Comparison of ENCODE assay signal across 1 cellular context in the genomic region with DNA sequence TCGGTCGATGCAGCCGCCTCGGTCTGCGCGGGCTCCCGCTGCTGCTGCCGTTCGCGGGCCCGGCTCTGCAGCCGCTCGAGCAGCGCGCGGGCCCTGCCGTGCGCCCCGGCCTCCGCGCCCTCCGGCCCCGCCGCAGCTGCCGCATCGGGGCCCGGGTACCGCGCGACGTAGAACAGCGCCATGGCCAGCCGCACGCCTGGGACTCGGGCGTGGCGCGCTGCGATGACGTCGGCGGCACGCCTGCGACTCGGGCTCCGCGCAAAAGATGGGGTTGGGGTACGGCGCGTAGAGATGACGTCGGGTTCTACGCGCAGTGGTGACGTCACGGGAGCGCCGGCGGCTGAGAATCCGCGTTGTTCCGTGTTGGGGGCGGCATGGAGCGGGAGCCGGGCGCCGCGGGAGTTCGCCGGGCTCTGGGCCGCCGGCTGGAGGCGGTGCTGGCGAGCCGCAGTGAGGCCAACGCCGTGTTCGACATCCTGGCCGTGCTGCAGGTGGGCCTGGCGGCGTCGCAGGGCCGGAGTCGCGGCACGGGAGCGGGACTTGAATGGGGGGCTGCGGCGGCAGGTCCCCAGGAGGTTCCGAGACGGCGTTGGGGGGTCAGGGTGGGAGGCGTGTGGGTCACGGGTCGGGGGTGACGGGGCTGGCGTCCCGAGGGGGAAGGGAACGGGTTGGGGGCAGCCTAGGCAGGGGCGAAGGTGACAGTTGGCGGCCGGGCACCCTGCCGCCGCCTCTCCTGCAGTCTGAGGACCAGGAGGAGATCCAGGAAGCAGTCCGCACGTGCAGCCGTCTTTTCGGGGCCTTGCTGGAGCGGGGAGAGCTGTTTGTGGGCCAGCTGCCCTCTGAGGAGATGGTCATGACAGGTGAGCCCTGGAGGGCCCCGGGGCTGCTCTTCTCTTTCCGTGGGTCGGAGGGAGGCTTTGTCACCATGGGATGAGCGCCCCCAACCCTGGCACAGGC.
TF ChIP-seq lines count a peak whose summit lies in the region.

A gene with protein sequence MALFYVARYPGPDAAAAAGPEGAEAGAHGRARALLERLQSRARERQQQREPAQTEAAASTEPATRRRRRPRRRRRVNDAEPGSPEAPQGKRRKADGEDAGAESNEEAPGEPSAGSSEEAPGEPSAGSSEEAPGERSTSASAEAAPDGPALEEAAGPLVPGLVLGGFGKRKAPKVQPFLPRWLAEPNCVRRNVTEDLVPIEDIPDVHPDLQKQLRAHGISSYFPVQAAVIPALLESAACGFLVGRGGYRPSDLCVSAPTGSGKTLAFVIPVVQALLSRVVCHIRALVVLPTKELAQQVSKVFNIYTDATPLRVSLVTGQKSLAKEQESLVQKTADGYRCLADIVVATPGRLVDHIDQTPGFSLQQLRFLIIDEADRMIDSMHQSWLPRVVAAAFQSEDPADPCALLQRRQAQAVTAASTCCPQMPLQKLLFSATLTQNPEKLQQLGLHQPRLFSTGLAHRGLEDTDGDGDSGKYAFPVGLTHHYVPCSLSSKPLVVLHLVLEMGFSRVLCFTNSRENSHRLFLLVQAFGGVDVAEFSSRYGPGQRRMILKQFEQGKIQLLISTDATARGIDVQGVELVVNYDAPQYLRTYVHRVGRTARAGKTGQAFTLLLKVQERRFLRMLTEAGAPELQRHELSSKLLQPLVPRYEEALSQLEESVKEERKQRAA (minus strand): TSS at position 205 of the 957 bp plus-strand sequence. CDS start 23 bp downstream, at position 182.
A gene (plus strand): TSS at position 343 of the 957 bp plus-strand sequence. CDS start 32 bp downstream, at position 375.

TF ChIP-seq in HCT116, 20 proteins besides CTCF, POLR2A, EP300 and RAD21 (continued from another document):
- TF ChIP-seq, protein P1, sequence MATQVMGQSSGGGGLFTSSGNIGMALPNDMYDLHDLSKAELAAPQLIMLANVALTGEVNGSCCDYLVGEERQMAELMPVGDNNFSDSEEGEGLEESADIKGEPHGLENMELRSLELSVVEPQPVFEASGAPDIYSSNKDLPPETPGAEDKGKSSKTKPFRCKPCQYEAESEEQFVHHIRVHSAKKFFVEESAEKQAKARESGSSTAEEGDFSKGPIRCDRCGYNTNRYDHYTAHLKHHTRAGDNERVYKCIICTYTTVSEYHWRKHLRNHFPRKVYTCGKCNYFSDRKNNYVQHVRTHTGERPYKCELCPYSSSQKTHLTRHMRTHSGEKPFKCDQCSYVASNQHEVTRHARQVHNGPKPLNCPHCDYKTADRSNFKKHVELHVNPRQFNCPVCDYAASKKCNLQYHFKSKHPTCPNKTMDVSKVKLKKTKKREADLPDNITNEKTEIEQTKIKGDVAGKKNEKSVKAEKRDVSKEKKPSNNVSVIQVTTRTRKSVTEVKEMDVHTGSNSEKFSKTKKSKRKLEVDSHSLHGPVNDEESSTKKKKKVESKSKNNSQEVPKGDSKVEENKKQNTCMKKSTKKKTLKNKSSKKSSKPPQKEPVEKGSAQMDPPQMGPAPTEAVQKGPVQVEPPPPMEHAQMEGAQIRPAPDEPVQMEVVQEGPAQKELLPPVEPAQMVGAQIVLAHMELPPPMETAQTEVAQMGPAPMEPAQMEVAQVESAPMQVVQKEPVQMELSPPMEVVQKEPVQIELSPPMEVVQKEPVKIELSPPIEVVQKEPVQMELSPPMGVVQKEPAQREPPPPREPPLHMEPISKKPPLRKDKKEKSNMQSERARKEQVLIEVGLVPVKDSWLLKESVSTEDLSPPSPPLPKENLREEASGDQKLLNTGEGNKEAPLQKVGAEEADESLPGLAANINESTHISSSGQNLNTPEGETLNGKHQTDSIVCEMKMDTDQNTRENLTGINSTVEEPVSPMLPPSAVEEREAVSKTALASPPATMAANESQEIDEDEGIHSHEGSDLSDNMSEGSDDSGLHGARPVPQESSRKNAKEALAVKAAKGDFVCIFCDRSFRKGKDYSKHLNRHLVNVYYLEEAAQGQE (IDR thresholded peaks at IDR 0.05; ENCODE audit: low read depth) = no peak
- TF ChIP-seq TCF7L2 (IDR thresholded peaks at IDR 0.05; ENCODE audit: borderline replicate concordance, extremely low read depth, insufficient read depth, insufficient read length) (peak; percentile 65), SP1 (IDR thresholded peaks at IDR 0.05; ENCODE audit: low read depth) (peak; percentile 92; the same call in 1 of the 2 replicates), JUND (IDR thresholded peaks at IDR 0.05) (no peak; the same call in 1 of the 2 replicates), ELF1 (IDR thresholded peaks at IDR 0.05; ENCODE audit: borderline replicate concordance, low read depth) (no peak; the same call in 1 of the 2 replicates), SIN3A (IDR thresholded peaks at IDR 0.05; ENCODE audit: low read depth) (peak; percentile 98), CEBPB (IDR thresholded peaks at IDR 0.05; ENCODE audit: low read depth) (no peak), EZH2phosphoT487 (IDR thresholded peaks at IDR 0.05; ENCODE audit: borderline replicate concordance) (no peak), EGR1 (IDR thresholded peaks at IDR 0.05; ENCODE audit: low read depth) (no peak), ZNF274 (IDR thresholded peaks at IDR 0.05; ENCODE audit: low read depth, low read length) (no peak), EZH2 (IDR thresholded peaks at IDR 0.05) (no peak)
- TF ChIP-seq, protein P2, sequence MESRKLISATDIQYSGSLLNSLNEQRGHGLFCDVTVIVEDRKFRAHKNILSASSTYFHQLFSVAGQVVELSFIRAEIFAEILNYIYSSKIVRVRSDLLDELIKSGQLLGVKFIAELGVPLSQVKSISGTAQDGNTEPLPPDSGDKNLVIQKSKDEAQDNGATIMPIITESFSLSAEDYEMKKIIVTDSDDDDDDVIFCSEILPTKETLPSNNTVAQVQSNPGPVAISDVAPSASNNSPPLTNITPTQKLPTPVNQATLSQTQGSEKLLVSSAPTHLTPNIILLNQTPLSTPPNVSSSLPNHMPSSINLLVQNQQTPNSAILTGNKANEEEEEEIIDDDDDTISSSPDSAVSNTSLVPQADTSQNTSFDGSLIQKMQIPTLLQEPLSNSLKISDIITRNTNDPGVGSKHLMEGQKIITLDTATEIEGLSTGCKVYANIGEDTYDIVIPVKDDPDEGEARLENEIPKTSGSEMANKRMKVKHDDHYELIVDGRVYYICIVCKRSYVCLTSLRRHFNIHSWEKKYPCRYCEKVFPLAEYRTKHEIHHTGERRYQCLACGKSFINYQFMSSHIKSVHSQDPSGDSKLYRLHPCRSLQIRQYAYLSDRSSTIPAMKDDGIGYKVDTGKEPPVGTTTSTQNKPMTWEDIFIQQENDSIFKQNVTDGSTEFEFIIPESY (IDR thresholded peaks at IDR 0.05; ENCODE audit: extremely low read depth, insufficient replicate concordance, low read length) = peak; percentile 84
- TF ChIP-seq, protein P3, sequence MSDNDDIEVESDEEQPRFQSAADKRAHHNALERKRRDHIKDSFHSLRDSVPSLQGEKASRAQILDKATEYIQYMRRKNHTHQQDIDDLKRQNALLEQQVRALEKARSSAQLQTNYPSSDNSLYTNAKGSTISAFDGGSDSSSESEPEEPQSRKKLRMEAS (IDR thresholded peaks at IDR 0.05) = peak; percentile 99
